In the genomic region with DNA sequence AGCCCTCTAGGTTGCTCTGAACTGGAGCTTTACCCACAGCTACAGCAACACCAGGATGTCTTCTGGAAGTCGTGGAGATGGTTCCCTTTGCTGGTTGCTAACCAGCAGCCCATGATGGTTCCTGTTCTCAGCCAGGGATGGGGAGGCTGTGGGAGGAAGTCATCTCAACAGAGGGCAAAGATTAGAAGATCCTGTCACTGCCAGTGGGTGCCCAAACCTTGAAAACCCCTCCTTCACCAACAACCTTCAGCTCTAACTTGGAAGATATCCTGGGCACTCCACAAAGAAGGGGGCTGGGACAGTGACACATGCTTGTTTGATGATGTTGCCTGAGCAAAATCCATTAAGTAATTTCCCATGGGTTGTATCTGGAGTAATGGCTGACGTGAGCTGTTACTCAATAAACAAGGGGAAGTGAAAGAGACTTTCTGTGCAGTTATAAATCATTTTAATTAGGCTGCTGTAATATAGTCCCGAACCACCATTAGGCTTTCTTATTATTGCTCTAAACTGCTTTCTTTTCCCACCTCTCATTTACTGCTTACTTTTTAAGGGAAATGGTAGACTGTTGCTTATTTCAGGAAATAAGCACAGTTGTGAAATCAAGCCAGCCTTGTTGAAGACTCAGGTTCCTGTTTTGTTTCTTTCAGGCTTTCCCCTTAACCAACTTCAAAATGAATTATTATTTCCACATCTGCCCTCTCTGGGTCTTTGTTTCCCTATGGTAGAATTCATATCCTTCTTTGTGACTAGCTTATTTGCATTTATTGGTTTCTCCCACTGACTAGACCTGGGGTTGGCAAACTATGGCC, we compare ENCODE assay signal across 8 cellular contexts.
A peak's percentile ranks its signal among the peaks of the same experiment; 100 is the strongest.
DNase-seq lines count a peak whose midpoint lies in the region; ATAC-seq lines count a peak whose summit lies in the region.
"Had no signal": no experiment of that assay in that cellular context is flagged by ENCODE, and none has a peak within 500 bp of the region (broad histone marks: within the 10 kb centered on the region; RNA-seq: fewer than 3 reads in every experiment).

No MANE protein-coding gene starts in this region.

- H3K4me1 ChIP-seq in skeletal muscle tissue (ENCODE audit: control insufficient read depth in 3 of 3, insufficient read depth in 3 of 3, low read length in 3 of 3): no peaks in the 10 kb centered on the region

- H3K27ac ChIP-seq in skeletal muscle tissue (ENCODE audit: low read depth, low read length): peak overlapping the region; percentile 19
- H3K27ac ChIP-seq: KMS-11 had no signal

- peak; percentile 77 for ATAC-seq in GM19035 (IDR thresholded peaks at IDR 0.05; ENCODE audit: unreplicated experiment)
- peak; percentile 85 for ATAC-seq in HG03354 (IDR thresholded peaks at IDR 0.05; ENCODE audit: poor library complexity, severe bottlenecking, unreplicated experiment)
- no peak for ATAC-seq in HG03439 (IDR thresholded peaks at IDR 0.05; ENCODE audit: unreplicated experiment)

- H3K36me3 ChIP-seq in skeletal muscle tissue (ENCODE audit: control insufficient read depth in 3 of 3, insufficient read depth in 3 of 3, low read length in 3 of 3): no peaks in the 10 kb centered on the region

- H3K9ac ChIP-seq in skeletal muscle tissue (ENCODE audit: low read depth in 1 of 3, low read length in 3 of 3): no peak overlapping the region
- H3K9ac ChIP-seq: KMS-11 had no signal

- no peaks in the 10 kb centered on the region for H3K9me3 ChIP-seq in skeletal muscle tissue (ENCODE audit: control insufficient read depth in 3 of 3, low read length in 3 of 3)

- no peaks in the 10 kb centered on the region for H3K27me3 ChIP-seq in skeletal muscle tissue (ENCODE audit: control insufficient read depth in 3 of 3, insufficient read depth in 3 of 3, low read length in 3 of 3)

- H3K4me3 ChIP-seq in skeletal muscle tissue (ENCODE audit: low read length in 3 of 3): no peak overlapping the region

- DNase-seq in dermis microvascular lymphatic vessel endothelial cell (ENCODE audit: low read depth in 2 of 2) (peak; percentile 44 to 46), GM19240 (ENCODE audit: insufficient read length, low spot score) (no peak)
- no peak for DNase-seq in activated CD4-positive, alpha-beta T cell treated with anti-CD3 and anti-CD28 coated beads, Interleukin-2, amount 50 U/mL, for 4 hours

Comparison
In these comparisons a context has a peak if more than half of its experiments do, and no peak if none do; other contexts are left out.
1. DNase-seq: peak in dermis microvascular lymphatic vessel endothelial cell (2 of 2); none in activated CD4-positive, alpha-beta T cell treated with anti-CD3 and anti-CD28 coated beads, Interleukin-2, amount 50 U/mL, for 4 hours (0 of 2) and GM19240 (single experiment).